ENCODE assay signal across 18 cellular contexts in the genomic region with DNA sequence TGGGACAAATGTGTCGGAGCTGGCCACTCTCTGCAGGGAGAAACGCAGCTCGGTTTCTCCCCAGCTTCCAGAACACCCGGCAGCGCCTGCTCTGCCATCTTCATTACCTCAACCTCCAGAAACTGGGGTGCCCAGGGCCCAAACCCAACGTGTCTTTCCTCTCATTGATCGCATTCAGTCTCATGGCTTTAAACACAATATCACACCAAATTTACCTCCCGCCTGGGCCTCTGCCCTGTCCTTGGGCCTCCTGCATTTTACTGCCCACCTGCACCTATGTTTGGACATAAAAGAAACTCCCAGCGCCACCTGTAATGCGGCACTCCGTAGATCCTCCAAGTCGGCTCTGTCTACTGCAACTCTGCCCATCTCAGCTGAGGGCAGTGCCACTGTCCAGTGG.
"Had no signal": no experiment of that assay in that cellular context is flagged by ENCODE, and none has a peak within 500 bp of the region (broad histone marks: within the 10 kb centered on the region; RNA-seq: fewer than 3 reads in every experiment).

No MANE protein-coding gene starts in this region.

- H3K27ac ChIP-seq: body of pancreas, SJCRH30, thyroid gland had no signal

- DNase-seq: activated CD4-positive, alpha-beta memory T cell treated with anti-CD3 and anti-CD28 coated beads, Interleukin-2, amount 10 ng/mL, durations not matched to agents 7 days and 5 days; activated CD4-positive, alpha-beta T cell treated with anti-CD3 and anti-CD28 coated beads for 36 hours; amygdala; body of pancreas; effector memory CD8-positive, alpha-beta T cell; hippocampal formation; mesenchymal stem cell; natural killer cell; occipital lobe; psoas muscle; SJCRH30; T-helper 17 cell; thyroid gland had no signal

- H3K9me3 ChIP-seq: body of pancreas, psoas muscle, SJCRH30, thyroid gland had no signal

- H3K36me3 Mint-ChIP-seq: natural killer cell had no signal

- H3K27ac Mint-ChIP-seq: activated CD4-positive, alpha-beta memory T cell treated with anti-CD3 and anti-CD28 coated beads, Interleukin-2, amount 10 ng/mL, durations not matched to agents 7 days and 5 days; activated CD4-positive, alpha-beta T cell treated with anti-CD3 and anti-CD28 coated beads for 36 hours; activated naive CD4-positive, alpha-beta T cell treated with anti-CD3 and anti-CD28 coated beads, Interleukin-2, amount 50 U/mL, for 72 hours; activated T-helper 17 cell treated with anti-CD3 and anti-CD28 coated beads, Interleukin-2, amount 50 U/mL, for 72 hours; effector memory CD8-positive, alpha-beta T cell; natural killer cell; T-helper 17 cell had no signal

- H3K4me3 ChIP-seq: body of pancreas, psoas muscle, SJCRH30, thyroid gland had no signal

- H3K4me3 Mint-ChIP-seq: activated CD4-positive, alpha-beta memory T cell treated with anti-CD3 and anti-CD28 coated beads, Interleukin-2, amount 10 ng/mL, durations not matched to agents 7 days and 5 days; activated CD4-positive, alpha-beta T cell treated with anti-CD3 and anti-CD28 coated beads for 36 hours; activated T-helper 17 cell treated with anti-CD3 and anti-CD28 coated beads, Interleukin-2, amount 50 U/mL, for 72 hours; dendritic cell treated with granulocyte-macrophage colony-stimulating factor and Interleukin-4, amounts not matched to agents 40 ng/mL and 50 ng/mL, for 4 days; effector memory CD8-positive, alpha-beta T cell; natural killer cell; T-helper 17 cell had no signal

- ATAC-seq: activated CD4-positive, alpha-beta T cell treated with anti-CD3 and anti-CD28 coated beads for 36 hours; activated naive CD4-positive, alpha-beta T cell treated with anti-CD3 and anti-CD28 coated beads, Interleukin-2, amount 50 U/mL, for 72 hours; activated T-helper 17 cell treated with anti-CD3 and anti-CD28 coated beads, Interleukin-2, amount 50 U/mL, for 72 hours; body of pancreas; effector memory CD8-positive, alpha-beta T cell; left lobe of liver; natural killer cell; psoas muscle; sciatic nerve; T-helper 17 cell had no signal

- H3K27me3 ChIP-seq: body of pancreas, SJCRH30, thyroid gland had no signal

- H3K27me3 Mint-ChIP-seq: activated CD4-positive, alpha-beta T cell treated with anti-CD3 and anti-CD28 coated beads for 36 hours; dendritic cell treated with granulocyte-macrophage colony-stimulating factor and Interleukin-4, amounts not matched to agents 40 ng/mL and 50 ng/mL, for 4 days; effector memory CD8-positive, alpha-beta T cell had no signal

- H3K4me1 Mint-ChIP-seq: activated CD4-positive, alpha-beta memory T cell treated with anti-CD3 and anti-CD28 coated beads, Interleukin-2, amount 10 ng/mL, durations not matched to agents 7 days and 5 days had no signal

- H3K4me1 ChIP-seq: SJCRH30 had no signal

- H3K9me3 Mint-ChIP-seq: activated CD4-positive, alpha-beta memory T cell treated with anti-CD3 and anti-CD28 coated beads, Interleukin-2, amount 10 ng/mL, durations not matched to agents 7 days and 5 days; activated naive CD4-positive, alpha-beta T cell treated with anti-CD3 and anti-CD28 coated beads, Interleukin-2, amount 50 U/mL, for 72 hours; activated T-helper 17 cell treated with anti-CD3 and anti-CD28 coated beads, Interleukin-2, amount 50 U/mL, for 72 hours; dendritic cell treated with granulocyte-macrophage colony-stimulating factor and Interleukin-4, amounts not matched to agents 40 ng/mL and 50 ng/mL, for 4 days; effector memory CD8-positive, alpha-beta T cell; natural killer cell had no signal
